Comparison of ENCODE assay signal across 8 cellular contexts in genomic region chr2:233353769-233354499, GRCh38. TPM values are rescaled to one million over a fixed set of nuclear protein-coding genes. Genes with fewer than 3 reads are reported as not detected.
DNase-seq lines count a peak whose midpoint lies in the region; ATAC-seq, FAIRE-seq and TF ChIP-seq lines count a peak whose summit lies in the region.

TSS of gene DGKD (plus strand) at chr2:233354494. CDS start at chr2:233354519, 25 bp downstream.

- H3K9me3 ChIP-seq in endothelial cell of umbilical vein (replicated peaks; ENCODE audit: control insufficient read depth, insufficient read depth, low read length) (no peaks in the 10 kb centered on the region), mucosa of rectum (ENCODE audit: control insufficient read depth in 2 of 2, low read length in 2 of 2) (no peaks in the 10 kb centered on the region)

- POLR2A ChIA-PET in AG04449 (lab: Yijun Ruan, JAX) (interaction anchor here (0.9 kb wide), 1 partner anchor 102 kb away, joined by 3 read pairs; the partner anchor contains the start of gene ATG16L1), endothelial cell of umbilical vein (lab: Charles Lee) (no interaction called here)

- CTCF ChIA-PET in AG04449 (lab: Yijun Ruan, JAX): interaction anchor here (0.6 to 3.9 kb wide), 29 partner anchors 9 to 357 kb away, joined by 3 to 38 read pairs (median 4); no protein-coding TSS in a partner anchor
- CTCF ChIA-PET in endothelial cell of umbilical vein (lab: Charles Lee): interaction anchor here (0.8 to 1.9 kb wide), 8 partner anchors 8 to 479 kb away, joined by 3 to 20 read pairs (median 4); no protein-coding TSS in a partner anchor

- H3K9ac ChIP-seq in endothelial cell of umbilical vein (replicated peaks; ENCODE audit: extremely low read depth, insufficient read depth, low read length) (peak within 1 kb of the TSS; percentile 56), mucosa of rectum (ENCODE audit: low read depth in 1 of 2, low read length in 2 of 2) (peak within 1 kb of the TSS; percentile 67 to 74)

- no peaks in the 10 kb centered on the region for H3K27me3 ChIP-seq in endothelial cell of umbilical vein (ENCODE audit: control insufficient read depth in 2 of 2, insufficient read depth in 2 of 2, low read length in 2 of 2)
- no peaks in the 10 kb centered on the region for H3K27me3 ChIP-seq in mucosa of rectum (ENCODE audit: control insufficient read depth in 2 of 2, insufficient read depth in 2 of 2, low read length in 2 of 2)

- no peaks in the 10 kb centered on the region for H3K9me1 ChIP-seq in endothelial cell of umbilical vein (replicated peaks; ENCODE audit: control insufficient read depth, extremely low read depth, insufficient read depth, low read length)

- no TSS peak for BruUV-seq in endothelial cell of umbilical vein (replicated peaks; lab: Mats Ljungman, UMichigan)

- H3K4me3 ChIP-seq in AG04449 (ENCODE audit: low read depth, low read length) (peak within 1 kb of the TSS; percentile 68), endothelial cell of umbilical vein (replicated peaks in 1 of 3; ENCODE audit: insufficient read depth in 1 of 3, low read depth in 1 of 3, low read length in 3 of 3) (peak within 1 kb of the TSS; percentile 40 to 78 (median 59)), mucosa of rectum (ENCODE audit: low read length in 2 of 2) (peak within 1 kb of the TSS; percentile 79 to 86)

- FAIRE-seq in endothelial cell of umbilical vein (lab: Jason Lieb, UNC): peak; percentile 64

- peak within 1 kb of the TSS; percentile 92 for H2AFZ ChIP-seq in endothelial cell of umbilical vein (ENCODE audit: low read depth, low read length)

- H3K4me1 ChIP-seq in endothelial cell of umbilical vein (ENCODE audit: control insufficient read depth, extremely low read depth, insufficient read depth, low read length) (peaks cover 23% of the 10 kb centered on the region), mucosa of rectum (ENCODE audit: control insufficient read depth in 2 of 2, insufficient read depth in 2 of 2, low read length in 2 of 2) (peaks cover 40 to 44% of the 10 kb centered on the region in 2 donors)

- H3K36me3 ChIP-seq in endothelial cell of umbilical vein (ENCODE audit: control insufficient read depth in 2 of 2, extremely low read depth in 1 of 2, insufficient read depth in 2 of 2, low read length in 2 of 2) (no peaks in the 10 kb centered on the region), mucosa of rectum (ENCODE audit: control insufficient read depth in 2 of 2, insufficient read depth in 2 of 2, low read length in 2 of 2) (no peaks in the 10 kb centered on the region)

- DNase-seq in AG04449 (ENCODE audit: low read depth, low spot score): no peak
- peak; percentile 87 for DNase-seq in NCI-H82 (lab: John Stamatoyannopoulos, UW)
- peak; percentile 19 for DNase-seq in activated CD8-positive, alpha-beta memory T cell treated with anti-CD3 and anti-CD28 coated beads, Interleukin-2, amount 50 U/mL, for 24 hours (ENCODE audit: extremely low read depth)
- DNase-seq in endothelial cell of umbilical vein (ENCODE audit: low read depth, low spot score): peak; percentile 56
- peak; percentile 57 to 62 for DNase-seq in stimulated activated CD8-positive, alpha-beta memory T cell treated with anti-CD3 and anti-CD28 coated beads, Interleukin-7, amount 100 ng/mL, for 1 hour (ENCODE audit: low read depth in 2 of 2)

- dilution Hi-C loops in endothelial cell of umbilical vein (cut with MboI; ENCODE audit: extremely low pct_ligation_motif_present, low sequenced_read_pairs): no loop called here

- no peaks in the 10 kb centered on the region for H4K20me1 ChIP-seq in endothelial cell of umbilical vein (replicated peaks; ENCODE audit: control insufficient read depth, extremely low read depth, insufficient read depth, low read length)

- intact Hi-C loops in endothelial cell of umbilical vein (cut with micrococcal nuclease): loop anchor here (10.0 kb wide), 1 partner anchor 501 kb away; the partner anchor contains the start of gene HJURP

- peak; percentile 45 for TF ChIP-seq CTCF in AG04449 (IDR thresholded peaks at IDR 0.05; ENCODE audit: insufficient read depth, low read length, missing control alignments)
- TF ChIP-seq CTCF in endothelial cell of umbilical vein (IDR thresholded peaks at IDR 0.05; ENCODE audit: extremely low read depth in 1 of 2, insufficient read depth in 1 of 2, low read depth in 1 of 2, low read length in 2 of 2): peak in 1 of 2 donors; percentile 26

- H3K79me2 ChIP-seq in endothelial cell of umbilical vein (ENCODE audit: control insufficient read depth, insufficient read depth, low read length): peaks cover 9% of the 10 kb centered on the region

- peak; percentile 66 for ATAC-seq in GM18511 (IDR thresholded peaks at IDR 0.05; ENCODE audit: unreplicated experiment)
- peak; percentile 42 for ATAC-seq in HG03095 (IDR thresholded peaks at IDR 0.05; ENCODE audit: unreplicated experiment)

- no peak for TF ChIP-seq POLR2A in endothelial cell of umbilical vein (IDR thresholded peaks at IDR 0.05; ENCODE audit: low read depth, low read length)

- H3K4me2 ChIP-seq in endothelial cell of umbilical vein (ENCODE audit: insufficient read depth, low read length): peak within 1 kb of the TSS; percentile 84

- H3K27ac ChIP-seq in endothelial cell of umbilical vein (ENCODE audit: insufficient read depth, low read depth, low read length) (peak within 1 kb of the TSS; percentile 19), mucosa of rectum (ENCODE audit: low read depth in 2 of 2, low read length in 2 of 2) (peak within 1 kb of the TSS; percentile 69 to 73)

TF ChIP-seq in endothelial cell of umbilical vein, 7 proteins besides CTCF, POLR2A, EP300 and RAD21:
- no peak for TF ChIP-seq GATA2 (IDR thresholded peaks at IDR 0.05; ENCODE audit: insufficient read depth, insufficient read length, low read depth, low read length)

RNA-seq across cellular contexts. Expression of gene DGKD, which starts in this region (rescaled TPM):
- total RNA-seq in endothelial cell of umbilical vein: 36.5 and 36.6 TPM in 2 replicates
- polyA plus RNA-seq in endothelial cell of umbilical vein: 10.4 and 10.8 TPM in 2 replicates
- 8.6 and 10.7 TPM in 2 replicates for polyA plus RNA-seq in endothelial cell of umbilical vein (2011; cell fraction: cytosol; rRNA removed)
- polyA plus RNA-seq in endothelial cell of umbilical vein (2011; cell fraction: nucleus; rRNA removed): 73.5 and 81.7 TPM in 2 replicates
- polyA plus RNA-seq in endothelial cell of umbilical vein (2012): 10.4 and 12.6 TPM in 2 replicates
- polyA minus RNA-seq in endothelial cell of umbilical vein: 18.7 and 34.0 TPM in 2 replicates
- 10.1 TPM for polyA minus RNA-seq in endothelial cell of umbilical vein (2011; cell fraction: cytosol; rRNA and poly(A)+ RNA removed)
- 26.2 and 46.1 TPM in 2 replicates for polyA minus RNA-seq in endothelial cell of umbilical vein (2011; cell fraction: nucleus; rRNA and poly(A)+ RNA removed)
